Comparison of ENCODE assay signal across 2 cellular contexts in genomic region chr3:192884831-192885356, GRCh38.
TF ChIP-seq lines count a peak whose summit lies in the region.

No MANE protein-coding gene starts in this region.

TF ChIP-seq in IMR-90, 13 proteins besides CTCF, POLR2A, EP300 and RAD21:
- TF ChIP-seq MAFK (IDR thresholded peaks at IDR 0.05; ENCODE audit: low read depth, low read length) (no peak), USF2 (IDR thresholded peaks at IDR 0.05; ENCODE audit: low read depth, low read length) (no peak), RCOR1 (IDR thresholded peaks at IDR 0.05; ENCODE audit: insufficient replicate concordance, low read length) (no peak), MXI1 (IDR thresholded peaks at IDR 0.05; ENCODE audit: borderline replicate concordance, low read depth, low read length) (no peak), FOS (IDR thresholded peaks at IDR 0.05; ENCODE audit: low read depth, low read length) (no peak), SMC3 (IDR thresholded peaks at IDR 0.05; ENCODE audit: low read depth, low read length) (no peak), CEBPB (IDR thresholded peaks at IDR 0.05; ENCODE audit: low read depth, low read length) (no peak), RFX5 (IDR thresholded peaks at IDR 0.05; ENCODE audit: low read depth, low read length) (no peak), ELK1 (IDR thresholded peaks at IDR 0.05; ENCODE audit: borderline replicate concordance, low read depth, low read length) (no peak), MAZ (IDR thresholded peaks at IDR 0.05; ENCODE audit: borderline replicate concordance, low read depth, low read length) (no peak), NFE2L2 (IDR thresholded peaks at IDR 0.05; ENCODE audit: low read depth, low read length) (no peak), BHLHE40 (IDR thresholded peaks at IDR 0.05; ENCODE audit: low read depth, low read length) (no peak), CHD1 (IDR thresholded peaks at IDR 0.05; ENCODE audit: low read depth, low read length) (no peak)
TF ChIP-seq in IMR-90: peak in this region for 0.

TF ChIP-seq in HepG2, 621 proteins besides CTCF, POLR2A, EP300 and RAD21:
- TF ChIP-seq ZNF841 (CRISPR knock-in tag; IDR thresholded peaks at IDR 0.05; ENCODE audit: borderline replicate concordance): no peak
- no peak for TF ChIP-seq SKI (IDR thresholded peaks at IDR 0.05; ENCODE audit: partially characterized antibody)
- TF ChIP-seq RAD51 (IDR thresholded peaks at IDR 0.05; ENCODE audit: borderline replicate concordance): no peak
- no peak for TF ChIP-seq SNAPC4 (CRISPR knock-in tag; IDR thresholded peaks at IDR 0.05)
- TF ChIP-seq TCF7 (IDR thresholded peaks at IDR 0.05; ENCODE audit: low read depth): no peak
- TF ChIP-seq CBX5 (CRISPR knock-in tag; IDR thresholded peaks at IDR 0.05; ENCODE audit: borderline replicate concordance): no peak
- TF ChIP-seq ZFP36L2 (CRISPR knock-in tag; IDR thresholded peaks at IDR 0.05): no peak
- no peak for TF ChIP-seq TBP (CRISPR knock-in tag; IDR thresholded peaks at IDR 0.05)
- TF ChIP-seq GTF2F1 (IDR thresholded peaks at IDR 0.05; ENCODE audit: low read length): no peak
- TF ChIP-seq DZIP1 (CRISPR knock-in tag; IDR thresholded peaks at IDR 0.05): no peak
- TF ChIP-seq, protein P1, sequence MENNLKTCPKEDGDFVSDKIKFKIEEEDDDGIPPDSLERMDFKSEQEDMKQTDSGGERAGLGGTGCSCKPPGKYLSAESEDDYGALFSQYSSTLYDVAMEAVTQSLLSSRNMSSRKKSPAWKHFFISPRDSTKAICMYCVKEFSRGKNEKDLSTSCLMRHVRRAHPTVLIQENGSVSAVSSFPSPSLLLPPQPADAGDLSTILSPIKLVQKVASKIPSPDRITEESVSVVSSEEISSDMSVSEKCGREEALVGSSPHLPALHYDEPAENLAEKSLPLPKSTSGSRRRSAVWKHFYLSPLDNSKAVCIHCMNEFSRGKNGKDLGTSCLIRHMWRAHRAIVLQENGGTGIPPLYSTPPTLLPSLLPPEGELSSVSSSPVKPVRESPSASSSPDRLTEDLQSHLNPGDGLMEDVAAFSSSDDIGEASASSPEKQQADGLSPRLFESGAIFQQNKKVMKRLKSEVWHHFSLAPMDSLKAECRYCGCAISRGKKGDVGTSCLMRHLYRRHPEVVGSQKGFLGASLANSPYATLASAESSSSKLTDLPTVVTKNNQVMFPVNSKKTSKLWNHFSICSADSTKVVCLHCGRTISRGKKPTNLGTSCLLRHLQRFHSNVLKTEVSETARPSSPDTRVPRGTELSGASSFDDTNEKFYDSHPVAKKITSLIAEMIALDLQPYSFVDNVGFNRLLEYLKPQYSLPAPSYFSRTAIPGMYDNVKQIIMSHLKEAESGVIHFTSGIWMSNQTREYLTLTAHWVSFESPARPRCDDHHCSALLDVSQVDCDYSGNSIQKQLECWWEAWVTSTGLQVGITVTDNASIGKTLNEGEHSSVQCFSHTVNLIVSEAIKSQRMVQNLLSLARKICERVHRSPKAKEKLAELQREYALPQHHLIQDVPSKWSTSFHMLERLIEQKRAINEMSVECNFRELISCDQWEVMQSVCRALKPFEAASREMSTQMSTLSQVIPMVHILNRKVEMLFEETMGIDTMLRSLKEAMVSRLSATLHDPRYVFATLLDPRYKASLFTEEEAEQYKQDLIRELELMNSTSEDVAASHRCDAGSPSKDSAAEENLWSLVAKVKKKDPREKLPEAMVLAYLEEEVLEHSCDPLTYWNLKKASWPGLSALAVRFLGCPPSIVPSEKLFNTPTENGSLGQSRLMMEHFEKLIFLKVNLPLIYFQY (CRISPR knock-in tag; IDR thresholded peaks at IDR 0.05; ENCODE audit: borderline replicate concordance): no peak
